8 cellular contexts compared by ENCODE assay signal in the genomic region with DNA sequence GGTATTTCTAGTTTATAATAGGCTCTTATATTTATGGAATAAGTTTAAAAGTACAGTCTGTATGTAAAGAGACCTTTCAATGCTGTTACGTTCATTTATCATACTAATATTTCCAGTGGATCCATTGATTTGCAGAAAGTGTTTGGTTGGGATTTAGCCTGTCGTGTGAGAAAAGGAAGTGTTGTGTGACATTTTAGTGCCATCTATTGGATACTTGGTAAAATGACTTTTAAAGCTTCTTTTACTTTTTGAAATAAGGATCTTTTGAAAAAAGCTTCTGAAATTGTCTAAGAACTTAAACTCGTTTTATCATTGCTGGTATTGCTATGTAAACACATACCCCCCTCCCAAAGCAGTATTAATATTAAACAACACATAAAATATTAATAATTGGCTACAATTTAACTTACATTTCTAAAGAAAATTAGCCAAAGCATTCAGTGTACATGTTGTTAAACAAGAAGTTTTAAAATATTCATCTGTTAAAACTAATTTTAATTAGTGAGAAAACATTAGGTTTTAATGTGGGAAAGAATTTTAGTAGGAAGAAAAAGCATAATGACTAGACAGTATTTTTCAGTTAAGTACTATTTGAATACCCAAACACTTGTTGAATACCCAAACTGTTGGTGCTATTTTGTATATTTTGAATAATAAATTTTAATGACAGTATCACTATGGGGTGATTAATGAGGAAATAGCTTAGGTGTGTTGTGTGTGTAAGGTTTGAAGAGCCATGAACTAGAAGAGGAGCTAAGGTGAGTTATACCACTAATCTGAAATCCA. TPM values are rescaled to one million over a fixed set of nuclear protein-coding genes. Genes with fewer than 3 reads are reported as not detected.
DNase-seq lines count a peak whose midpoint lies in the region; ATAC-seq and TF ChIP-seq lines count a peak whose summit lies in the region.

No MANE protein-coding gene starts in this region.

- no peak overlapping the region for H2AFZ ChIP-seq in smooth muscle cell (ENCODE audit: low read depth)

- no peaks in the 10 kb centered on the region for H3K27me3 Mint-ChIP-seq in CD4-positive, alpha-beta T cell
- H3K27me3 Mint-ChIP-seq in HFFc6 (ENCODE audit: insufficient read depth): no peaks in the 10 kb centered on the region
- H3K27me3 Mint-ChIP-seq in T-helper 2 cell treated with Interferon-gamma antibody and Interleukin-4, amounts not matched to agents 5 μg/mL and 100 μg/mL, for 36 hours (ENCODE audit: low read depth): no peaks in the 10 kb centered on the region

- H4K20me1 ChIP-seq in smooth muscle cell (ENCODE audit: low read depth): no peaks in the 10 kb centered on the region

- TF ChIP-seq CTCF in CD4-positive, alpha-beta T cell (IDR thresholded peaks at IDR 0.05): peak; percentile 79
- TF ChIP-seq CTCF in HFFc6 (IDR thresholded peaks at IDR 0.05): peak; percentile 71
- peak; percentile 44 for TF ChIP-seq CTCF in smooth muscle cell (IDR thresholded peaks at IDR 0.05; ENCODE audit: borderline replicate concordance, insufficient read depth, poor library complexity, severe bottlenecking)

- intact Hi-C loops in CD4-positive, alpha-beta T cell (cut with DNase I, micrococcal nuclease): loop anchor here (1.0 to 10.0 kb wide), 5 partner anchors 59 to 1181 kb away; a partner anchor contains a TSS

- H3K27me3 ChIP-seq in CD4-positive, alpha-beta T cell (ENCODE audit: control insufficient read depth, insufficient read depth, low read length): no peaks in the 10 kb centered on the region
- no peaks in the 10 kb centered on the region for H3K27me3 ChIP-seq in smooth muscle cell (ENCODE audit: low read depth)

- H3K4me3 Mint-ChIP-seq in CD4-positive, alpha-beta T cell: no peak overlapping the region
- H3K4me3 Mint-ChIP-seq in HFFc6: no peak overlapping the region
- H3K4me3 Mint-ChIP-seq in T-helper 2 cell treated with Interferon-gamma antibody and Interleukin-4, amounts not matched to agents 5 μg/mL and 100 μg/mL, for 36 hours: no peak overlapping the region

- CTCF ChIA-PET in CD4-positive, alpha-beta T cell (lab: Charles Lee): interaction anchor here (0.6 to 2.8 kb wide), 20 partner anchors 10 to 1326 kb away, joined by 3 to 34 read pairs (median 4); a partner anchor contains a TSS

- no peak overlapping the region for H3K9ac ChIP-seq in smooth muscle cell (ENCODE audit: low read depth)

- no peak overlapping the region for H3K4me3 ChIP-seq in smooth muscle cell

- no peaks in the 10 kb centered on the region for H3K9me3 ChIP-seq in CD4-positive, alpha-beta T cell (ENCODE audit: control insufficient read depth, low read length)
- H3K9me3 ChIP-seq in smooth muscle cell (replicated peaks; ENCODE audit: low read depth): no peaks in the 10 kb centered on the region

- no peaks in the 10 kb centered on the region for H3K4me1 ChIP-seq in smooth muscle cell (ENCODE audit: low read depth)

- POLR2A ChIA-PET in CD4-positive, alpha-beta T cell (lab: Charles Lee): interaction anchor here (1.0 to 1.5 kb wide), 7 partner anchors 57 to 209 kb away, joined by 3 to 10 read pairs (median 4); a partner anchor contains a TSS

- WGBS in smooth muscle cell (ENCODE audit: low lambda C conversion rate): 39% methylated on average over 3 of the region's 3 CpGs

- no peak for DNase-seq in CD4-positive, alpha-beta T cell
- DNase-seq in HFFc6 (peak; percentile 42), globus pallidus (ENCODE audit: low spot score) (peak; percentile 67), smooth muscle cell (lab: John Stamatoyannopoulos, UW; ENCODE audit: unreplicated experiment) (no peak)
- no peak for DNase-seq in T-helper 2 cell treated with Interferon-gamma antibody and Interleukin-4, amounts not matched to agents 5 μg/mL and 100 μg/mL, for 36 hours (ENCODE audit: low spot score)
- no peak for DNase-seq in activated CD4-positive, alpha-beta T cell treated with anti-CD3 and anti-CD28 coated beads, Interleukin-2, amount 50 U/mL, for 4 hours

- peaks cover 51% of the 10 kb centered on the region for H3K79me2 ChIP-seq in smooth muscle cell (ENCODE audit: low read depth)

- ATAC-seq in CD4-positive, alpha-beta T cell (ENCODE audit: poor library complexity): peak; percentile 48
- ATAC-seq in GM18517 (IDR thresholded peaks at IDR 0.05; ENCODE audit: unreplicated experiment) (no peak), esophagus mucosa (no peak)

- H3K4me1 Mint-ChIP-seq in CD4-positive, alpha-beta T cell (ENCODE audit: low read depth): peaks cover 26% of the 10 kb centered on the region
- H3K4me1 Mint-ChIP-seq in HFFc6 (ENCODE audit: low read depth): peaks cover 45% of the 10 kb centered on the region
- H3K4me1 Mint-ChIP-seq in T-helper 2 cell treated with Interferon-gamma antibody and Interleukin-4, amounts not matched to agents 5 μg/mL and 100 μg/mL, for 36 hours (ENCODE audit: low read depth): peaks cover 10% of the 10 kb centered on the region

- H3K9me3 Mint-ChIP-seq in CD4-positive, alpha-beta T cell: no peaks in the 10 kb centered on the region
- H3K9me3 Mint-ChIP-seq in HFFc6: no peaks in the 10 kb centered on the region
- no peaks in the 10 kb centered on the region for H3K9me3 Mint-ChIP-seq in T-helper 2 cell treated with Interferon-gamma antibody and Interleukin-4, amounts not matched to agents 5 μg/mL and 100 μg/mL, for 36 hours

- H3K27ac Mint-ChIP-seq in CD4-positive, alpha-beta T cell: peak overlapping the region; percentile 18
- peak overlapping the region; percentile 62 for H3K27ac Mint-ChIP-seq in HFFc6
- H3K27ac Mint-ChIP-seq in T-helper 2 cell treated with Interferon-gamma antibody and Interleukin-4, amounts not matched to agents 5 μg/mL and 100 μg/mL, for 36 hours: peak overlapping the region; percentile 4

- no peaks in the 10 kb centered on the region for H3K36me3 ChIP-seq in smooth muscle cell (ENCODE audit: low read depth)

- H3K27ac ChIP-seq in CD4-positive, alpha-beta T cell (ENCODE audit: low read depth, low read length): no peak overlapping the region
- H3K27ac ChIP-seq in smooth muscle cell (ENCODE audit: low read depth): no peak overlapping the region

- no peak overlapping the region for H3K4me2 ChIP-seq in smooth muscle cell

- H3K36me3 Mint-ChIP-seq in CD4-positive, alpha-beta T cell (ENCODE audit: low read depth): peaks cover 26% of the 10 kb centered on the region
- peaks cover 5% of the 10 kb centered on the region; the same call in 1 of the 2 replicates for H3K36me3 Mint-ChIP-seq in HFFc6 (ENCODE audit: low read depth)
- H3K36me3 Mint-ChIP-seq in T-helper 2 cell treated with Interferon-gamma antibody and Interleukin-4, amounts not matched to agents 5 μg/mL and 100 μg/mL, for 36 hours (ENCODE audit: low read depth): peaks cover 10% of the 10 kb centered on the region

- H3F3A ChIP-seq in smooth muscle cell (ENCODE audit: low read depth): peaks cover 3% of the 10 kb centered on the region

RNA-seq across cellular contexts. Expression of a gene that starts 4.9 kb away (rescaled TPM):
- total RNA-seq in CD4-positive, alpha-beta T cell: 10 to 100 TPM; 14.8 to 16.0 TPM
- 1 to 10 TPM; 1.5 to 1.9 (median 1.7) TPM for total RNA-seq in HFFc6 (2021; fragmentation: NEBNext Ultra II Directional; extraction: Animal tissue kit (Norgen Biotek cat#: 25700))
- total RNA-seq in smooth muscle cell (5.5 TPM in 2 replicates), esophagus mucosa (2.1 TPM)
- polyA plus RNA-seq in smooth muscle cell: 2.9 and 4.5 TPM in 2 replicates

RNA-seq across cellular contexts. Expression of a gene that starts 59.9 kb away (rescaled TPM):
- 10 to 100 TPM; 67.8 to 80.3 TPM for total RNA-seq in CD4-positive, alpha-beta T cell
- 10 to 100 TPM; 72.4 to 84.3 (median 79.4) TPM for total RNA-seq in HFFc6 (2021; fragmentation: NEBNext Ultra II Directional; extraction: Animal tissue kit (Norgen Biotek cat#: 25700))
- 52.2 and 84.1 TPM in 2 replicates for total RNA-seq in smooth muscle cell
- polyA plus RNA-seq in smooth muscle cell: 34.6 and 44.0 TPM in 2 replicates
- total RNA-seq in esophagus mucosa: 44.5 TPM

Comparison
In these comparisons a context has a peak if more than half of its experiments do, and no peak if none do; other contexts are left out.
1. DNase-seq: peak in HFFc6 (single experiment) and globus pallidus (single experiment); none in CD4-positive, alpha-beta T cell (0 of 10), T-helper 2 cell treated with Interferon-gamma antibody and Interleukin-4, amounts not matched to agents 5 μg/mL and 100 μg/mL, for 36 hours (single experiment), smooth muscle cell (single experiment) and activated CD4-positive, alpha-beta T cell treated with anti-CD3 and anti-CD28 coated beads, Interleukin-2, amount 50 U/mL, for 4 hours (0 of 2).
2. H3K27ac Mint-ChIP-seq: peak in every context shown above with its lines; median percentile 62 in HFFc6; 18 in CD4-positive, alpha-beta T cell; 4 in T-helper 2 cell treated with Interferon-gamma antibody and Interleukin-4, amounts not matched to agents 5 μg/mL and 100 μg/mL, for 36 hours.
3. Peak in every context shown above with its lines, with median percentiles within 50 percentile points of each other: CTCF ChIP-seq.